In the genomic region with DNA sequence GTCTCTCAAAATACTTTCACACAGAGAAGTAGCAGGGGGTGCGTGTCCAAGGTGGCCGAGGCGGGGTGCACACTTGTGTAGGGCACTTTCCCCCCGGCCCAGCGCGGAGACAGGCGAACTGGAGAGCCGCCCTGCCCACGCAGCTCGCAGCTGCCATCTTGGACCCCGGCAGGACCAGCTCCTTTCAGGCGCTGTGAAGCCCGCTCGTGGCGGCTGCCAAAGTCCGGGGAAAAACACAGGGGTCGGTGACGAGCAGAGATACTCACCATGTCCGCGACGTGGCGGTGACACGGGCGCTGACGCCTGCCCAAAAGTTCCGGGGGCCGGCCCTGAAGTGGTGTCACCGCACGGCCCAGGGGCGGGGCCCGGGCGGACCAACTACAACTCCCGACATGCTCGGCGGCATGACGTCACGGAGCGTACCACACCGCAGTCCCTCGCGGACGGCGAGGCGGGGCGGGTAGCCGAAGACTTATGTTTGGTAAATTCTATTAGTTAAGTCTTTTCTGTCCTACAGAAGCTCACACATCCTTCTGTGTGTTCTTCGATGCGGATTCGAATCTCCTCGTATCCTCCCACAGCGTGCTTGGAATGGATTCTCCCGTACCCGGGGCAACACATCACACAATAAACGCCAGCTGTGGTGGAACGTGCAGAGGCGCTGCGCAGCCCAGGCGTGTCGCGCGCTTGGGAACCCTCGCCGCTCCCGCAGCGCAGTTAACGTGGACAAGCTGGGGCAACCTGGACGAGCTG, we compare ENCODE assay signal across 8 cellular contexts. TPM values are rescaled to one million over a fixed set of nuclear protein-coding genes. Genes with fewer than 3 reads are reported as not detected.
DNase-seq lines count a peak whose midpoint lies in the region; ATAC-seq and TF ChIP-seq lines count a peak whose summit lies in the region.

A gene with protein sequence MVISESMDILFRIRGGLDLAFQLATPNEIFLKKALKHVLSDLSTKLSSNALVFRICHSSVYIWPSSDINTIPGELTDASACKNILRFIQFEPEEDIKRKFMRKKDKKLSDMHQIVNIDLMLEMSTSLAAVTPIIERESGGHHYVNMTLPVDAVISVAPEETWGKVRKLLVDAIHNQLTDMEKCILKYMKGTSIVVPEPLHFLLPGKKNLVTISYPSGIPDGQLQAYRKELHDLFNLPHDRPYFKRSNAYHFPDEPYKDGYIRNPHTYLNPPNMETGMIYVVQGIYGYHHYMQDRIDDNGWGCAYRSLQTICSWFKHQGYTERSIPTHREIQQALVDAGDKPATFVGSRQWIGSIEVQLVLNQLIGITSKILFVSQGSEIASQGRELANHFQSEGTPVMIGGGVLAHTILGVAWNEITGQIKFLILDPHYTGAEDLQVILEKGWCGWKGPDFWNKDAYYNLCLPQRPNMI (minus strand): TSS at position 365 of the 753 bp plus-strand sequence. CDS start 96 bp downstream, at position 269.

- H3K4me1 ChIP-seq in left lung = peaks cover 3 to 23% of the 10 kb centered on the region in 2 donors

- H3K27me3 ChIP-seq in left lung = no peaks in the 10 kb centered on the region

- intact Hi-C loops in left lung (cut with DNase I) = no loop called here

- DNase-seq in NCI-H748 (lab: John Stamatoyannopoulos, UW; ENCODE audit: unreplicated experiment) (peak; percentile 87), dermis blood vessel endothelial cell (peak; percentile 92), left lung (peak; percentile 90 to 96)
- peak; percentile 78 to 79 for DNase-seq in activated CD4-positive, alpha-beta T cell treated with anti-CD3 and anti-CD28 coated beads, Interleukin-2, amount 50 U/mL, for 4 hours
- DNase-seq in stimulated activated CD4-positive, alpha-beta T cell treated with anti-CD3 and anti-CD28 coated beads, Interleukin-2, amount 100 ng/mL, for 4 hours (ENCODE audit: low read depth) = peak; percentile 70

- H3K9me3 ChIP-seq in left lung = no peaks in the 10 kb centered on the region

- no peaks in the 10 kb centered on the region for H3K36me3 ChIP-seq in left lung

- ATAC-seq in GM19351 (IDR thresholded peaks at IDR 0.05; ENCODE audit: unreplicated experiment) (peak; percentile 88), HG03520 (IDR thresholded peaks at IDR 0.05; ENCODE audit: unreplicated experiment) (peak; percentile 91), left lung (peak; percentile 95)

- TF ChIP-seq CTCF in C4-2B (conservative IDR thresholded peaks at IDR 0.05) (no peak), left lung (IDR thresholded peaks at IDR 0.05) (peak in 1 of 2 donors; percentile 17)

- H3K27ac ChIP-seq in C4-2B (peak within 1 kb of the TSS; percentile 92), left lung (peak within 1 kb of the TSS; percentile 90 to 97)

- H3K4me3 ChIP-seq in left lung = peak within 1 kb of the TSS; percentile 59 to 76

RNA-seq across cellular contexts. Expression of the gene that starts here (rescaled TPM):
- 40.0 and 51.7 TPM in 2 replicates for total RNA-seq in dermis blood vessel endothelial cell
- 10 to 100 TPM; 20.1 to 28.4 TPM for total RNA-seq in left lung

Comparison
In these comparisons a context has a peak if more than half of its experiments do, and no peak if none do; other contexts are left out.
1. Peak in every context shown above with its lines: DNase-seq, ATAC-seq, H3K4me3 ChIP-seq and H3K27ac ChIP-seq.